Comparison of ENCODE assay signal across 8 cellular contexts in genomic region chr6:57047859-57048258, GRCh38. TPM values are rescaled to one million over a fixed set of nuclear protein-coding genes. Genes with fewer than 3 reads are reported as not detected.
A peak's percentile ranks its signal among the peaks of the same experiment; 100 is the strongest.
DNase-seq lines count a peak whose midpoint lies in the region; ATAC-seq, FAIRE-seq and TF ChIP-seq lines count a peak whose summit lies in the region.
"Not testable (repeated sequence)": the region's sequence is repeated elsewhere in the genome, so short reads cannot be mapped to it uniquely, and the experiment has no call there.

No MANE protein-coding gene starts in this region.

- TF ChIP-seq CTCF in AG04449 (IDR thresholded peaks at IDR 0.05; ENCODE audit: insufficient read depth, low read length, missing control alignments); GM12865 (IDR thresholded peaks at IDR 0.05; ENCODE audit: insufficient read depth, low read depth, low read length, missing control alignments); Loucy (conservative IDR thresholded peaks at IDR 0.05; ENCODE audit: low read length); H1 (IDR thresholded peaks at IDR 0.05; ENCODE audit: control extremely low read depth in 1 of 3, insufficient read depth in 1 of 3, low read depth in 1 of 3, low read length in 3 of 3); HepG2 (CRISPR knock-in tag; IDR thresholded peaks at IDR 0.05); progenitor cell of endocrine pancreas (IDR thresholded peaks at IDR 0.05; ENCODE audit: unreplicated experiment): not testable (repeated sequence)

- H4K8ac ChIP-seq in H1 (ENCODE audit: extremely low read depth, insufficient read depth, low read length) = not testable (repeated sequence)

- H3K18ac ChIP-seq in H1 (ENCODE audit: extremely low read depth, low read length) = not testable (repeated sequence)

- CTCF ChIA-PET in AG04449 (lab: Yijun Ruan, JAX); H1 (lab: Charles Lee; ENCODE audit: partially characterized antibody); HepG2 (lab: Yijun Ruan, JAX; ENCODE audit: low intra/inter-chr PET ratio, low total read pairs): not testable (repeated sequence)

- H2BK20ac ChIP-seq in H1 (ENCODE audit: low read length) = not testable (repeated sequence)

- not testable (repeated sequence) for H3K9me3 Mint-ChIP-seq in T-helper 2 cell treated with Interferon-gamma antibody and Interleukin-4, amounts not matched to agents 5 μg/mL and 100 μg/mL, for 36 hours; activated naive CD4-positive, alpha-beta T cell treated with anti-CD3 and anti-CD28 coated beads, Interleukin-2, amount 50 U/mL, for 24 hours; progenitor cell of endocrine pancreas (ENCODE audit: low read depth)

- H3K4me3 Mint-ChIP-seq in T-helper 2 cell treated with Interferon-gamma antibody and Interleukin-4, amounts not matched to agents 5 μg/mL and 100 μg/mL, for 36 hours = peak overlapping the region; percentile 78
- H3K4me3 Mint-ChIP-seq in activated naive CD4-positive, alpha-beta T cell treated with anti-CD3 and anti-CD28 coated beads, Interleukin-2, amount 50 U/mL, for 24 hours = peak overlapping the region; percentile 85
- H3K4me3 Mint-ChIP-seq in progenitor cell of endocrine pancreas (ENCODE audit: low read depth) = peak overlapping the region; percentile 45

- H3K23me2 ChIP-seq in H1 (ENCODE audit: low read depth, low read length) = not testable (repeated sequence)

- DNase-seq in AG04449 (ENCODE audit: low read depth, low spot score); GM12865 (ENCODE audit: low read depth); T-helper 2 cell treated with Interferon-gamma antibody and Interleukin-4, amounts not matched to agents 5 μg/mL and 100 μg/mL, for 36 hours (ENCODE audit: low spot score); H1 (ENCODE audit: low read depth in 1 of 2, low spot score in 2 of 2); HepG2 (ENCODE audit: low spot score); progenitor cell of endocrine pancreas (ENCODE audit: low spot score, unreplicated experiment): not testable (repeated sequence)

- not testable (repeated sequence) for H3K14ac ChIP-seq in H1 (ENCODE audit: insufficient read length)

- H2BK15ac ChIP-seq in H1 (ENCODE audit: low read length) = not testable (repeated sequence)

- not testable (repeated sequence) for H3K4ac ChIP-seq in H1 (replicated peaks; ENCODE audit: insufficient read length, low read depth, low read length)

- not testable (repeated sequence) for H3K79me1 ChIP-seq in H1 (ENCODE audit: low read depth, low read length)

- H3K79me2 ChIP-seq in Loucy (ENCODE audit: insufficient read depth, low read length) (peaks cover 42% of the 10 kb centered on the region), H1 (ENCODE audit: control insufficient read depth in 1 of 2, insufficient read depth in 2 of 2, low read length in 2 of 2) (peaks cover 0 to 30% of the 10 kb centered on the region in 2 experiments; a peak in 3 of 4 replicates), HepG2 (ENCODE audit: insufficient read depth, low read length) (peaks cover 35% of the 10 kb centered on the region)

- ATAC-seq in HepG2 = not testable (repeated sequence)

- H3K9me3 ChIP-seq in Loucy (ENCODE audit: insufficient read depth, low read depth, low read length); H1 (ENCODE audit: insufficient read depth in 2 of 2, low read depth in 1 of 2, low read length in 1 of 2); HepG2 (ENCODE audit: low read length): not testable (repeated sequence)

- H3K27ac ChIP-seq in H1 (ENCODE audit: low read depth, low read length); HepG2 (ENCODE audit: extremely low read length, insufficient read depth, low read length): not testable (repeated sequence)

- H4K20me1 ChIP-seq in Loucy (ENCODE audit: insufficient read depth, low read length, poor library complexity, severe bottlenecking) = peaks cover 39% of the 10 kb centered on the region
- not testable (repeated sequence) for H4K20me1 ChIP-seq in H1 (replicated peaks in 1 of 2; ENCODE audit: control insufficient read depth in 1 of 2, insufficient read depth in 2 of 2, low read length in 2 of 2); HepG2 (ENCODE audit: insufficient read depth, low read length)

- H3K23ac ChIP-seq in H1 (ENCODE audit: insufficient read length) = not testable (repeated sequence)

- H2BK120ac ChIP-seq in H1 (replicated peaks; ENCODE audit: low read depth, low read length) = not testable (repeated sequence)

- peaks cover 30% of the 10 kb centered on the region for H3K27me3 Mint-ChIP-seq in T-helper 2 cell treated with Interferon-gamma antibody and Interleukin-4, amounts not matched to agents 5 μg/mL and 100 μg/mL, for 36 hours (ENCODE audit: low read depth)
- H3K27me3 Mint-ChIP-seq in activated naive CD4-positive, alpha-beta T cell treated with anti-CD3 and anti-CD28 coated beads, Interleukin-2, amount 50 U/mL, for 24 hours = not testable (repeated sequence)
- peaks cover 15% of the 10 kb centered on the region for H3K27me3 Mint-ChIP-seq in progenitor cell of endocrine pancreas

- peak overlapping the region; percentile 32 for H3K4me3 ChIP-seq in AG04449 (ENCODE audit: low read depth, low read length)
- H3K4me3 ChIP-seq in GM12865 (ENCODE audit: low read depth, low read length) = peak overlapping the region; percentile 42
- peak overlapping the region; percentile 73 for H3K4me3 ChIP-seq in Loucy (ENCODE audit: low read length, poor library complexity, severe bottlenecking)
- peak overlapping the region in 1 of 4 experiments; percentile 46; a peak in 3 of 8 replicates for H3K4me3 ChIP-seq in H1 (ENCODE audit: extremely low read depth in 1 of 4, insufficient read depth in 2 of 4, low read depth in 3 of 4, low read length in 4 of 4)
- peak overlapping the region; percentile 6 to 38 (median 19); a peak in 4 of 6 replicates for H3K4me3 ChIP-seq in HepG2 (replicated peaks in 1 of 3; ENCODE audit: insufficient read depth in 1 of 3, low read depth in 2 of 3, low read length in 3 of 3)

- H2BK12ac ChIP-seq in H1 (ENCODE audit: low read depth, low read length) = not testable (repeated sequence)

- H3K9ac ChIP-seq in Loucy (ENCODE audit: low read depth, low read length, poor library complexity, severe bottlenecking) (peak overlapping the region; percentile 59), HepG2 (ENCODE audit: insufficient read depth, low read depth, low read length) (peak overlapping the region; percentile 35; the same call in 1 of the 2 replicates)
- not testable (repeated sequence) for H3K9ac ChIP-seq in H1 (replicated peaks in 1 of 4; ENCODE audit: extremely low read depth in 1 of 4, low read depth in 3 of 4, low read length in 3 of 4)

- H3K27ac Mint-ChIP-seq in T-helper 2 cell treated with Interferon-gamma antibody and Interleukin-4, amounts not matched to agents 5 μg/mL and 100 μg/mL, for 36 hours = peak overlapping the region; percentile 60
- peak overlapping the region; percentile 53 for H3K27ac Mint-ChIP-seq in activated naive CD4-positive, alpha-beta T cell treated with anti-CD3 and anti-CD28 coated beads, Interleukin-2, amount 50 U/mL, for 24 hours
- H3K27ac Mint-ChIP-seq in progenitor cell of endocrine pancreas = not testable (repeated sequence)

- in situ Hi-C loops in HepG2 (cut with HindIII; ENCODE audit: extremely low pct_ligation_motif_present, low pct_unique_long_range_greater_than_20kb) = loop anchor here (25.0 kb wide), 1 partner anchor 264 kb away; the partner anchor contains the start of gene PRIM2

- H3K4me2 ChIP-seq in Loucy (ENCODE audit: low read depth, low read length, poor library complexity, severe bottlenecking) = peak overlapping the region; percentile 79
- H3K4me2 ChIP-seq in H1 (ENCODE audit: insufficient read depth in 1 of 2, low read depth in 2 of 2, low read length in 2 of 2) = peak overlapping the region; percentile 27 to 53; a peak in 3 of 4 replicates
- peak overlapping the region; percentile 64 for H3K4me2 ChIP-seq in HepG2 (ENCODE audit: low read depth, low read length)

- H3K56ac ChIP-seq in H1 (replicated peaks; ENCODE audit: insufficient read length, low read depth, low read length) = not testable (repeated sequence)

- POLR2A ChIA-PET in AG04449 (lab: Yijun Ruan, JAX); H1 (lab: Charles Lee; ENCODE audit: partially characterized antibody); HepG2 (lab: Yijun Ruan, JAX): not testable (repeated sequence)

- intact Hi-C loops in HepG2 (cut with micrococcal nuclease; ENCODE audit: unreplicated experiment) = loop anchor here (2.0 to 5.0 kb wide), 3 partner anchors 41 to 169 kb away; partner anchors contain the start of gene BEND6

- BruUV-seq in HepG2 (replicated peaks; lab: Mats Ljungman, UMichigan) = TSS peak; percentile 53

- not testable (repeated sequence) for H2BK5ac ChIP-seq in H1 (ENCODE audit: low read depth, low read length)

- TF ChIP-seq POLR2A in H1 (IDR thresholded peaks at IDR 0.05; ENCODE audit: control extremely low read depth in 1 of 2, low read depth in 2 of 2, low read length in 2 of 2); HepG2 (IDR thresholded peaks at IDR 0.05; ENCODE audit: insufficient read depth in 1 of 2, low read depth in 2 of 2, low read length in 2 of 2): not testable (repeated sequence)

- peaks cover 25% of the 10 kb centered on the region for H3K4me1 Mint-ChIP-seq in T-helper 2 cell treated with Interferon-gamma antibody and Interleukin-4, amounts not matched to agents 5 μg/mL and 100 μg/mL, for 36 hours (ENCODE audit: low read depth)
- H3K4me1 Mint-ChIP-seq in activated naive CD4-positive, alpha-beta T cell treated with anti-CD3 and anti-CD28 coated beads, Interleukin-2, amount 50 U/mL, for 24 hours = peaks cover 34% of the 10 kb centered on the region
- H3K4me1 Mint-ChIP-seq in progenitor cell of endocrine pancreas (ENCODE audit: low read depth) = peaks cover 19% of the 10 kb centered on the region

- not testable (repeated sequence) for FAIRE-seq in H1 (lab: Jason Lieb, UNC); HepG2 (lab: Jason Lieb, UNC)

- not testable (repeated sequence) for H2AK5ac ChIP-seq in H1 (ENCODE audit: low read depth, low read length)

- H3K4me1 ChIP-seq in Loucy (ENCODE audit: insufficient read depth, low read length, poor library complexity, severe bottlenecking) (peaks cover 34% of the 10 kb centered on the region), HepG2 (ENCODE audit: insufficient read depth, low read length) (peaks cover 29% of the 10 kb centered on the region)
- not testable (repeated sequence) for H3K4me1 ChIP-seq in H1 (replicated peaks in 1 of 4; ENCODE audit: control insufficient read depth in 3 of 4, insufficient read depth in 4 of 4, low read length in 3 of 4)

- H2AFZ ChIP-seq in Loucy (ENCODE audit: low read length); H1 (ENCODE audit: low read length); HepG2 (ENCODE audit: low read length): not testable (repeated sequence)

- not testable (repeated sequence) for H3K9me2 ChIP-seq in Loucy (replicated peaks; ENCODE audit: low read depth, low read length)

- not testable (repeated sequence) for H4K5ac ChIP-seq in H1 (ENCODE audit: insufficient read length, low read depth, low read length)

- not testable (repeated sequence) for H3F3A ChIP-seq in Loucy (ENCODE audit: low read depth)

- not testable (repeated sequence) for H3K27me3 ChIP-seq in Loucy (ENCODE audit: insufficient read depth, low read length, poor library complexity, severe bottlenecking); H1 (replicated peaks in 1 of 4; ENCODE audit: control insufficient read depth in 3 of 4, extremely low read depth in 1 of 4, insufficient read depth in 3 of 4, low read length in 3 of 4); HepG2 (ENCODE audit: control insufficient read depth in 1 of 2, insufficient read depth in 2 of 2, low read length in 2 of 2)

- peaks cover 22% of the 10 kb centered on the region for H3K36me3 ChIP-seq in Loucy (ENCODE audit: insufficient read depth, low read length)
- peaks cover 0 to 42% (median 16%) of the 10 kb centered on the region in 4 experiments; a peak in 6 of 8 replicates for H3K36me3 ChIP-seq in H1 (ENCODE audit: control insufficient read depth in 2 of 4, insufficient read depth in 4 of 4, low read length in 3 of 4)
- peaks cover 5 to 20% of the 10 kb centered on the region in 2 experiments; a peak in 4 of 5 replicates for H3K36me3 ChIP-seq in HepG2 (replicated peaks in 1 of 2; ENCODE audit: control insufficient read depth in 1 of 2, insufficient read depth in 2 of 2, low read length in 2 of 2)

- H3K36me3 Mint-ChIP-seq in T-helper 2 cell treated with Interferon-gamma antibody and Interleukin-4, amounts not matched to agents 5 μg/mL and 100 μg/mL, for 36 hours (ENCODE audit: low read depth) = peaks cover 28% of the 10 kb centered on the region
- peaks cover 10% of the 10 kb centered on the region for H3K36me3 Mint-ChIP-seq in activated naive CD4-positive, alpha-beta T cell treated with anti-CD3 and anti-CD28 coated beads, Interleukin-2, amount 50 U/mL, for 24 hours
- peaks cover 21% of the 10 kb centered on the region for H3K36me3 Mint-ChIP-seq in progenitor cell of endocrine pancreas (ENCODE audit: insufficient read depth)

- TF ChIP-seq RAD21 in H1 (IDR thresholded peaks at IDR 0.05 in 1 of 2, conservative IDR thresholded peaks at IDR 0.05 in 1 of 2; ENCODE audit: low read depth in 2 of 2, low read length in 2 of 2); HepG2 (CRISPR knock-in tag; IDR thresholded peaks at IDR 0.05): not testable (repeated sequence)

- not testable (repeated sequence) for H4K91ac ChIP-seq in H1 (replicated peaks; ENCODE audit: insufficient read length, low read length)

- not testable (repeated sequence) for TF ChIP-seq EP300 in H1 (IDR thresholded peaks at IDR 0.05; ENCODE audit: borderline replicate concordance in 1 of 2, low read depth in 2 of 2, low read length in 2 of 2); HepG2 (IDR thresholded peaks at IDR 0.05; ENCODE audit: low read depth in 2 of 2, low read length in 2 of 2); HepG2 (CRISPR knock-in tag; IDR thresholded peaks at IDR 0.05; ENCODE audit: borderline replicate concordance)

- 88% methylated on average over 4 of the region's 6 CpGs; no CpG with 5 or more reads in 1 of the 2 experiments for WGBS in H1 (ENCODE audit: extremely low coverage in 1 of 2, insufficient coverage in 1 of 2, insufficient read length in 1 of 2, insufficient replicate concordance in 2 of 2, low coverage in 1 of 2, low lambda C conversion rate in 2 of 2, missing lambda C conversion rate in 1 of 2), 2 experiments
- WGBS in HepG2 (ENCODE audit: low lambda C conversion rate) = 75% methylated on average over 6 of the region's 6 CpGs

RNA-seq across cellular contexts. Expression of gene KIAA1586, which starts 1.4 kb away (rescaled TPM):
- 22.8 and 24.4 TPM in 2 replicates for total RNA-seq in H1 (2021; fragmentation: NEBNext Ultra II Directional; extraction: Animal tissue kit (Norgen Biotek cat#: 25700))
- polyA plus RNA-seq in H1 (2011; rRNA removed) (1.5 and 2.1 TPM in 2 replicates), HepG2 (2011; rRNA removed) (4.2 and 5.5 TPM in 2 replicates)
- 3.7 TPM for polyA plus RNA-seq in H1 (2011; cell fraction: cytosol; rRNA removed)
- 0.93 TPM for polyA plus RNA-seq in H1 (2011; cell fraction: nucleus; rRNA removed)
- 4.6 to 13.6 TPM (median 6.0 TPM) in 4 replicates for polyA plus RNA-seq in H1 (2012, experiment 1 of 2)
- 1.1 TPM for polyA plus RNA-seq in H1 (2012, experiment 2 of 2)
- 11.6 TPM for polyA plus RNA-seq in H1 (2013, experiment 1 of 2)
- 10.4 TPM for polyA plus RNA-seq in H1 (2013, experiment 2 of 2)
- polyA minus RNA-seq in H1 (2011; rRNA and poly(A)+ RNA removed) = 3.1 and 4.9 TPM in 2 replicates
- 8.6 TPM for polyA minus RNA-seq in H1 (2011; cell fraction: cytosol; rRNA and poly(A)+ RNA removed)
- 9.0 TPM for polyA minus RNA-seq in H1 (2011; cell fraction: nucleus; rRNA and poly(A)+ RNA removed)
- total RNA-seq in HepG2 (2016; rRNA removed; fragmentation: Illumina TruSeq; extraction: Trizol) (16.9 and 24.7 TPM in 2 replicates), progenitor cell of endocrine pancreas (22.0 and 23.0 TPM in 2 replicates)
- total RNA-seq in HepG2 (2016; cell fraction: cytosol; rRNA removed; fragmentation: Illumina TruSeq; extraction: Trizol; ENCODE audit: low read depth) = 7.8 and 11.1 TPM in 2 replicates
- 17.9 and 29.0 TPM in 2 replicates for total RNA-seq in HepG2 (2016; cell fraction: insoluble cytoplasmic fraction; rRNA removed; fragmentation: Illumina TruSeq; extraction: Trizol)
- total RNA-seq in HepG2 (2016; cell fraction: membrane; rRNA removed; fragmentation: Illumina TruSeq; extraction: Trizol) = 6.8 and 11.8 TPM in 2 replicates
- total RNA-seq in HepG2 (2016; cell fraction: nucleus; rRNA removed; fragmentation: Illumina TruSeq; extraction: Trizol) = 23.4 and 25.1 TPM in 2 replicates
- 1.4 and 2.3 TPM in 2 replicates for polyA plus RNA-seq in HepG2 (2011; cell fraction: cytosol; rRNA removed)
- 2.3 and 3.1 TPM in 2 replicates for polyA plus RNA-seq in HepG2 (2011; cell fraction: nucleus; rRNA removed)
- 6.5 and 13.4 TPM in 2 replicates for polyA plus RNA-seq in HepG2 (2012)
- polyA plus RNA-seq in HepG2 (2016; cell fraction: cytosol; fragmentation: Illumina TruSeq; extraction: Trizol; ENCODE audit: low read depth) = 5.2 and 5.6 TPM in 2 replicates
- polyA plus RNA-seq in HepG2 (2016; cell fraction: insoluble cytoplasmic fraction; fragmentation: Illumina TruSeq; extraction: Trizol; ENCODE audit: low read depth) = 25.7 and 32.0 TPM in 2 replicates
- 6.6 and 8.4 TPM in 2 replicates for polyA plus RNA-seq in HepG2 (2016; cell fraction: membrane; fragmentation: Illumina TruSeq; extraction: Trizol; ENCODE audit: low read depth)
- polyA plus RNA-seq in HepG2 (2016; cell fraction: nucleus; fragmentation: Illumina TruSeq; extraction: Trizol; ENCODE audit: insufficient read depth, low read depth) = 20.4 and 25.6 TPM in 2 replicates
- 0.91 and 0.94 TPM in 2 replicates for polyA minus RNA-seq in HepG2 (2011; rRNA and poly(A)+ RNA removed; ENCODE audit: low replicate concordance)
- 5.5 and 6.0 TPM in 2 replicates for polyA minus RNA-seq in HepG2 (2011; cell fraction: cytosol; rRNA and poly(A)+ RNA removed)
- 24.6 and 25.6 TPM in 2 replicates for polyA minus RNA-seq in HepG2 (2011; cell fraction: nucleus; rRNA and poly(A)+ RNA removed)

RNA-seq across cellular contexts. Expression of gene ZNF451, which starts 42.1 kb away (rescaled TPM):
- 49.4 and 56.8 TPM in 2 replicates for total RNA-seq in H1 (2021; fragmentation: NEBNext Ultra II Directional; extraction: Animal tissue kit (Norgen Biotek cat#: 25700))
- polyA plus RNA-seq in H1 (2011; rRNA removed) (7.0 and 10.7 TPM in 2 replicates), HepG2 (2011; rRNA removed) (26.8 and 32.1 TPM in 2 replicates)
- polyA plus RNA-seq in H1 (2011; cell fraction: cytosol; rRNA removed) = 17.3 TPM
- 18.5 TPM for polyA plus RNA-seq in H1 (2011; cell fraction: nucleus; rRNA removed)
- 9.7 to 20.7 TPM (median 14.4 TPM) in 4 replicates for polyA plus RNA-seq in H1 (2012, experiment 1 of 2)
- 1.2 TPM for polyA plus RNA-seq in H1 (2012, experiment 2 of 2)
- polyA plus RNA-seq in H1 (2013, experiment 1 of 2) = 18.4 TPM
- 16.5 TPM for polyA plus RNA-seq in H1 (2013, experiment 2 of 2)
- polyA minus RNA-seq in H1 (2011; rRNA and poly(A)+ RNA removed) = 59.7 and 75.9 TPM in 2 replicates
- 41.0 TPM for polyA minus RNA-seq in H1 (2011; cell fraction: cytosol; rRNA and poly(A)+ RNA removed)
- 134 TPM for polyA minus RNA-seq in H1 (2011; cell fraction: nucleus; rRNA and poly(A)+ RNA removed)
- total RNA-seq in HepG2 (2016; rRNA removed; fragmentation: Illumina TruSeq; extraction: Trizol) (65.7 and 104 TPM in 2 replicates), progenitor cell of endocrine pancreas (66.3 and 70.6 TPM in 2 replicates)
- total RNA-seq in HepG2 (2016; cell fraction: cytosol; rRNA removed; fragmentation: Illumina TruSeq; extraction: Trizol; ENCODE audit: low read depth) = 24.7 and 26.5 TPM in 2 replicates
- 63.5 and 86.7 TPM in 2 replicates for total RNA-seq in HepG2 (2016; cell fraction: insoluble cytoplasmic fraction; rRNA removed; fragmentation: Illumina TruSeq; extraction: Trizol)
- 25.8 and 28.9 TPM in 2 replicates for total RNA-seq in HepG2 (2016; cell fraction: membrane; rRNA removed; fragmentation: Illumina TruSeq; extraction: Trizol)
- total RNA-seq in HepG2 (2016; cell fraction: nucleus; rRNA removed; fragmentation: Illumina TruSeq; extraction: Trizol) = 114 and 121 TPM in 2 replicates
- 11.2 and 15.5 TPM in 2 replicates for polyA plus RNA-seq in HepG2 (2011; cell fraction: cytosol; rRNA removed)
- 31.4 and 36.5 TPM in 2 replicates for polyA plus RNA-seq in HepG2 (2011; cell fraction: nucleus; rRNA removed)
- polyA plus RNA-seq in HepG2 (2012) = 19.2 and 24.0 TPM in 2 replicates
- 2.4 and 2.9 TPM in 2 replicates for polyA plus RNA-seq in HepG2 (2016; cell fraction: cytosol; fragmentation: Illumina TruSeq; extraction: Trizol; ENCODE audit: low read depth)
- polyA plus RNA-seq in HepG2 (2016; cell fraction: insoluble cytoplasmic fraction; fragmentation: Illumina TruSeq; extraction: Trizol; ENCODE audit: low read depth) = 26.3 and 29.7 TPM in 2 replicates
- polyA plus RNA-seq in HepG2 (2016; cell fraction: membrane; fragmentation: Illumina TruSeq; extraction: Trizol; ENCODE audit: low read depth) = 4.3 and 5.0 TPM in 2 replicates
- polyA plus RNA-seq in HepG2 (2016; cell fraction: nucleus; fragmentation: Illumina TruSeq; extraction: Trizol; ENCODE audit: insufficient read depth, low read depth) = 58.1 and 64.8 TPM in 2 replicates
- polyA minus RNA-seq in HepG2 (2011; rRNA and poly(A)+ RNA removed; ENCODE audit: low replicate concordance) = 41.3 and 48.2 TPM in 2 replicates
- polyA minus RNA-seq in HepG2 (2011; cell fraction: cytosol; rRNA and poly(A)+ RNA removed) = 47.5 and 51.5 TPM in 2 replicates
- polyA minus RNA-seq in HepG2 (2011; cell fraction: nucleus; rRNA and poly(A)+ RNA removed) = 297 and 303 TPM in 2 replicates
